Comparison of ENCODE assay signal across 1 cellular context in genomic region chr1:67795179-67795916, GRCh38.
TF ChIP-seq lines count a peak whose summit lies in the region.

No MANE protein-coding gene starts in this region.

TF ChIP-seq in IMR-90, 13 proteins besides CTCF, POLR2A, EP300 and RAD21 (continued from another document):
- no peak for TF ChIP-seq USF2 (IDR thresholded peaks at IDR 0.05; ENCODE audit: low read depth, low read length)
- TF ChIP-seq ELK1 (IDR thresholded peaks at IDR 0.05; ENCODE audit: borderline replicate concordance, low read depth, low read length): no peak
- no peak for TF ChIP-seq MAFK (IDR thresholded peaks at IDR 0.05; ENCODE audit: low read depth, low read length)
- no peak for TF ChIP-seq CEBPB (IDR thresholded peaks at IDR 0.05; ENCODE audit: low read depth, low read length)
- no peak for TF ChIP-seq CHD1 (IDR thresholded peaks at IDR 0.05; ENCODE audit: low read depth, low read length)
- no peak for TF ChIP-seq NFE2L2 (IDR thresholded peaks at IDR 0.05; ENCODE audit: low read depth, low read length)
- no peak for TF ChIP-seq SMC3 (IDR thresholded peaks at IDR 0.05; ENCODE audit: low read depth, low read length)
- TF ChIP-seq MAZ (IDR thresholded peaks at IDR 0.05; ENCODE audit: borderline replicate concordance, low read depth, low read length): no peak
- TF ChIP-seq FOS (IDR thresholded peaks at IDR 0.05; ENCODE audit: low read depth, low read length): no peak
- no peak for TF ChIP-seq BHLHE40 (IDR thresholded peaks at IDR 0.05; ENCODE audit: low read depth, low read length)
